In genomic region chr2:65507102-65508069, GRCh38 we compare ENCODE assay signal across 21 cellular contexts.
A peak's percentile ranks its signal among the peaks of the same experiment; 100 is the strongest.
DNase-seq lines count a peak whose midpoint lies in the region; ATAC-seq, FAIRE-seq and TF ChIP-seq lines count a peak whose summit lies in the region.
"Had no signal": no experiment of that assay in that cellular context is flagged by ENCODE, and none has a peak within 500 bp of the region (broad histone marks: within the 10 kb centered on the region; RNA-seq: fewer than 3 reads in every experiment).

No MANE protein-coding gene starts in this region.

- H3K4me3 ChIP-seq in HepG2 (replicated peaks in 1 of 3; ENCODE audit: insufficient read depth in 1 of 3, low read depth in 2 of 3, low read length in 3 of 3) (no peak overlapping the region), right lobe of liver (no peak overlapping the region), endothelial cell of umbilical vein (replicated peaks in 1 of 3; ENCODE audit: insufficient read depth in 1 of 3, low read depth in 1 of 3, low read length in 3 of 3) (no peak overlapping the region)
- H3K4me3 ChIP-seq: A549; BLaER1 treated with 17β-estradiol and CSF1 and Interleukin-3, amounts not matched to agents 10 nM and 100 nM had no signal

- H3K27ac Mint-ChIP-seq in type B pancreatic cell: no peak overlapping the region
- H3K27ac Mint-ChIP-seq: B cell; CD4-positive, alpha-beta T cell; CD8-positive, alpha-beta T cell had no signal

- no peaks in the 10 kb centered on the region for H4K20me1 ChIP-seq in HepG2 (ENCODE audit: insufficient read depth, low read length)
- H4K20me1 ChIP-seq in endothelial cell of umbilical vein (replicated peaks; ENCODE audit: control insufficient read depth, extremely low read depth, insufficient read depth, low read length): no peaks in the 10 kb centered on the region
- H4K20me1 ChIP-seq: BLaER1 treated with 17β-estradiol and CSF1 and Interleukin-3, amounts not matched to agents 10 nM and 100 nM had no signal

- H3K27me3 Mint-ChIP-seq in type B pancreatic cell: peaks cover 3% of the 10 kb centered on the region
- H3K27me3 Mint-ChIP-seq: B cell; CD4-positive, alpha-beta T cell had no signal

- peaks cover 33% of the 10 kb centered on the region for H3K4me1 ChIP-seq in HepG2 (ENCODE audit: insufficient read depth, low read length)
- H3K4me1 ChIP-seq in right lobe of liver: peaks cover 0 to 13% (median 3%) of the 10 kb centered on the region in 4 donors
- H3K4me1 ChIP-seq in endothelial cell of umbilical vein (ENCODE audit: control insufficient read depth, extremely low read depth, insufficient read depth, low read length): no peaks in the 10 kb centered on the region
- H3K4me1 ChIP-seq: A549, Caco-2 had no signal

- H3K79me2 ChIP-seq in HepG2 (ENCODE audit: insufficient read depth, low read length): no peaks in the 10 kb centered on the region
- H3K79me2 ChIP-seq in endothelial cell of umbilical vein (ENCODE audit: control insufficient read depth, insufficient read depth, low read length): no peaks in the 10 kb centered on the region

- H3K36me3 ChIP-seq in HepG2 (replicated peaks in 1 of 2; ENCODE audit: control insufficient read depth in 1 of 2, insufficient read depth in 2 of 2, low read length in 2 of 2) (no peaks in the 10 kb centered on the region), right lobe of liver (no peaks in the 10 kb centered on the region), endothelial cell of umbilical vein (ENCODE audit: control insufficient read depth in 2 of 2, extremely low read depth in 1 of 2, insufficient read depth in 2 of 2, low read length in 2 of 2) (no peaks in the 10 kb centered on the region)
- H3K36me3 ChIP-seq: BLaER1 treated with 17β-estradiol and CSF1 and Interleukin-3, amounts not matched to agents 10 nM and 100 nM had no signal

- no peak overlapping the region for H3K4me3 Mint-ChIP-seq in type B pancreatic cell
- H3K4me3 Mint-ChIP-seq: B cell; CD4-positive, alpha-beta T cell; CD8-positive, alpha-beta T cell had no signal

- H3K27me3 ChIP-seq in HepG2 (ENCODE audit: control insufficient read depth in 1 of 2, insufficient read depth in 2 of 2, low read length in 2 of 2) (no peaks in the 10 kb centered on the region), right lobe of liver (no peaks in the 10 kb centered on the region), endothelial cell of umbilical vein (ENCODE audit: control insufficient read depth in 2 of 2, insufficient read depth in 2 of 2, low read length in 2 of 2) (peaks cover 0 to 3% of the 10 kb centered on the region in 2 experiments)
- H3K27me3 ChIP-seq: BLaER1 treated with 17β-estradiol and CSF1 and Interleukin-3, amounts not matched to agents 10 nM and 100 nM had no signal

- 75% methylated on average over 10 of the region's 10 CpGs for WGBS in HepG2 (ENCODE audit: low lambda C conversion rate)
- 88% methylated on average over 7 of the region's 10 CpGs for WGBS in right lobe of liver (ENCODE audit: insufficient coverage, low coverage, low lambda C conversion rate, missing lambda C conversion rate)

- no peak overlapping the region for H3K4me2 ChIP-seq in HepG2 (ENCODE audit: low read depth, low read length)
- no peak overlapping the region for H3K4me2 ChIP-seq in endothelial cell of umbilical vein (ENCODE audit: insufficient read depth, low read length)
- H3K4me2 ChIP-seq: A549; BLaER1 treated with 17β-estradiol and CSF1 and Interleukin-3, amounts not matched to agents 10 nM and 100 nM had no signal

- CTCF ChIA-PET in HepG2 (lab: Yijun Ruan, JAX; ENCODE audit: low intra/inter-chr PET ratio, low total read pairs): no interaction called here
- CTCF ChIA-PET in endothelial cell of umbilical vein (lab: Charles Lee): interaction anchor here (0.8 kb wide), 1 partner anchor 44 kb away, joined by 3 read pairs; no protein-coding TSS in a partner anchor

- peaks cover 5% of the 10 kb centered on the region; the same call in 1 of the 2 replicates for H3K9me3 ChIP-seq in HepG2 (ENCODE audit: low read length)
- no peaks in the 10 kb centered on the region for H3K9me3 ChIP-seq in right lobe of liver
- H3K9me3 ChIP-seq in endothelial cell of umbilical vein (replicated peaks; ENCODE audit: control insufficient read depth, insufficient read depth, low read length): no peaks in the 10 kb centered on the region
- H3K9me3 ChIP-seq: A549 had no signal

- no peaks in the 10 kb centered on the region for H3K4me1 Mint-ChIP-seq in type B pancreatic cell (ENCODE audit: unreplicated experiment)
- H3K4me1 Mint-ChIP-seq: B cell had no signal

- in situ Hi-C loops in HepG2 (cut with HindIII; ENCODE audit: extremely low pct_ligation_motif_present, low pct_unique_long_range_greater_than_20kb): no loop called here

- FAIRE-seq in HepG2 (lab: Jason Lieb, UNC): no peak
- FAIRE-seq in endothelial cell of umbilical vein (lab: Jason Lieb, UNC): peak; percentile 8
- FAIRE-seq: A549, D721Med, G401.6, GM12891, GM19239 had no signal

- DNase-seq in HepG2 (ENCODE audit: low spot score) (no peak), right lobe of liver (no peak), endothelial cell of umbilical vein (ENCODE audit: low read depth, low spot score) (no peak), type B pancreatic cell (ENCODE audit: extremely low spot score, unreplicated experiment) (no peak)
- DNase-seq: AML-193; Caco-2; Calu3; CD4-positive, alpha-beta T cell; CD8-positive, alpha-beta T cell; DMS79 treated with DMSO at 0.1 percent for 48 hours; GF-D8 had no signal

- TF ChIP-seq EP300 in HepG2 (IDR thresholded peaks at IDR 0.05; ENCODE audit: low read depth in 2 of 2, low read length in 2 of 2) (no peak), HepG2 (CRISPR knock-in tag; IDR thresholded peaks at IDR 0.05; ENCODE audit: borderline replicate concordance) (no peak)

- TF ChIP-seq POLR2A in HepG2 (IDR thresholded peaks at IDR 0.05; ENCODE audit: insufficient read depth in 1 of 2, low read depth in 2 of 2, low read length in 2 of 2) (no peak), right lobe of liver (IDR thresholded peaks at IDR 0.05) (no peak), endothelial cell of umbilical vein (IDR thresholded peaks at IDR 0.05; ENCODE audit: low read depth, low read length) (no peak)

- H3K36me3 Mint-ChIP-seq in type B pancreatic cell: no peaks in the 10 kb centered on the region
- H3K36me3 Mint-ChIP-seq: CD8-positive, alpha-beta T cell had no signal

- TF ChIP-seq RAD21 in HepG2 (CRISPR knock-in tag; IDR thresholded peaks at IDR 0.05): no peak

- no peaks in the 10 kb centered on the region for H3K9me1 ChIP-seq in endothelial cell of umbilical vein (replicated peaks; ENCODE audit: control insufficient read depth, extremely low read depth, insufficient read depth, low read length)

- POLR2A ChIA-PET in HepG2 (lab: Yijun Ruan, JAX): no interaction called here
- POLR2A ChIA-PET in endothelial cell of umbilical vein (lab: Charles Lee): no interaction called here

- no peak overlapping the region for H3K27ac ChIP-seq in HepG2 (ENCODE audit: extremely low read length, insufficient read depth, low read length)
- H3K27ac ChIP-seq in right lobe of liver: no peak overlapping the region
- no peak overlapping the region for H3K27ac ChIP-seq in endothelial cell of umbilical vein (ENCODE audit: insufficient read depth, low read depth, low read length)
- H3K27ac ChIP-seq: 22Rv1; A549; BLaER1 treated with 17β-estradiol and CSF1 and Interleukin-3, amounts not matched to agents 10 nM and 100 nM; C4-2B had no signal

- no peak for ATAC-seq in HepG2
- no peak for ATAC-seq in right lobe of liver
- ATAC-seq in HG03439 (IDR thresholded peaks at IDR 0.05; ENCODE audit: unreplicated experiment): no peak
- ATAC-seq: A549; CD8-positive, alpha-beta T cell had no signal

- H3K9me3 Mint-ChIP-seq in type B pancreatic cell: peaks cover 4% of the 10 kb centered on the region

- intact Hi-C loops in HepG2 (cut with micrococcal nuclease; ENCODE audit: unreplicated experiment) (no loop called here), right lobe of liver (cut with DNase I) (no loop called here), endothelial cell of umbilical vein (cut with micrococcal nuclease) (no loop called here)

- H2AFZ ChIP-seq in HepG2 (ENCODE audit: low read length) (no peak overlapping the region), endothelial cell of umbilical vein (ENCODE audit: low read depth, low read length) (no peak overlapping the region)

- no peak for TF ChIP-seq CTCF in HepG2 (CRISPR knock-in tag; IDR thresholded peaks at IDR 0.05)
- TF ChIP-seq CTCF in right lobe of liver (IDR thresholded peaks at IDR 0.05): no peak
- no peak for TF ChIP-seq CTCF in endothelial cell of umbilical vein (IDR thresholded peaks at IDR 0.05; ENCODE audit: extremely low read depth in 1 of 2, insufficient read depth in 1 of 2, low read depth in 1 of 2, low read length in 2 of 2)
- TF ChIP-seq CTCF in type B pancreatic cell (conservative IDR thresholded peaks at IDR 0.05): no peak

- dilution Hi-C loops in endothelial cell of umbilical vein (cut with MboI; ENCODE audit: extremely low pct_ligation_motif_present, low sequenced_read_pairs): no loop called here

- no TSS peak for BruUV-seq in HepG2 (replicated peaks; lab: Mats Ljungman, UMichigan)
- no TSS peak for BruUV-seq in endothelial cell of umbilical vein (replicated peaks; lab: Mats Ljungman, UMichigan)

- H3K9ac ChIP-seq in HepG2 (ENCODE audit: insufficient read depth, low read depth, low read length): no peak overlapping the region
- no peak overlapping the region for H3K9ac ChIP-seq in endothelial cell of umbilical vein (replicated peaks; ENCODE audit: extremely low read depth, insufficient read depth, low read length)
- H3K9ac ChIP-seq: BLaER1 treated with 17β-estradiol and CSF1 and Interleukin-3, amounts not matched to agents 10 nM and 100 nM had no signal

TF ChIP-seq in HepG2, 621 proteins besides CTCF, POLR2A, EP300 and RAD21 (continues in another document):
- peak; percentile 64 for TF ChIP-seq HNF4A (CRISPR knock-in tag; IDR thresholded peaks at IDR 0.05)
- no peak for TF ChIP-seq GTF2F1 (IDR thresholded peaks at IDR 0.05; ENCODE audit: low read length)
- TF ChIP-seq ZNF460 (CRISPR knock-in tag; IDR thresholded peaks at IDR 0.05; ENCODE audit: borderline replicate concordance): no peak
- TF ChIP-seq PHF8 (CRISPR knock-in tag; IDR thresholded peaks at IDR 0.05): no peak

TF ChIP-seq in endothelial cell of umbilical vein, 7 proteins besides CTCF, POLR2A, EP300 and RAD21:
- no peak for TF ChIP-seq FOS (IDR thresholded peaks at IDR 0.05; ENCODE audit: borderline replicate concordance, insufficient read depth, low read length)
- no peak for TF ChIP-seq MAX (IDR thresholded peaks at IDR 0.05; ENCODE audit: insufficient read depth, insufficient read length)
- TF ChIP-seq EZH2 (IDR thresholded peaks at IDR 0.05; ENCODE audit: borderline replicate concordance, low read depth, low read length, severe bottlenecking): no peak
- TF ChIP-seq POLR2AphosphoS5 (IDR thresholded peaks at IDR 0.05; ENCODE audit: insufficient read depth, low read depth, low read length): no peak
- TF ChIP-seq GATA2 (IDR thresholded peaks at IDR 0.05; ENCODE audit: insufficient read depth, insufficient read length, low read depth, low read length): no peak
- TF ChIP-seq JUN (IDR thresholded peaks at IDR 0.05; ENCODE audit: borderline replicate concordance, insufficient read depth, insufficient read length, low read depth): no peak
- TF ChIP-seq MYC (IDR thresholded peaks at IDR 0.05; ENCODE audit: low read depth, low read length): no peak
